16 cellular contexts compared by ENCODE assay signal in the genomic region with DNA sequence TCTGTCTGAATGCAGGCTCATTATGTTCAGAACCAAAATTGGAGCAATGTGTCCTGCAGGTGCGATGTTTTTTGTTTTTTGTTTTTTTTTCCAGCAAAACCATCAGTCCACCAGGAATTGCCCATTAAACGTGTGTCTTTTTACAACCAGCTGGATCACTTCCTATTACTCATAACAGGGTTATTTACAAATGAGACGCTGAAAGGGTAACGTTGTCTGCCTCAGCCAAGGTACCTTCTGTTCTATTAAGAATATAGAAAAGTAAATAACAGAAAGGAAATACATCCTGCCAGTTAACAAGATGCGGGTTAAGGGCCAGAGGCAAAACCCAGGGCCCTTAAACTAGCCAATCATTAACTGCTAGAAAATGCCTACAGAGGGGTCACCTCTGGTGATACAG.
DNase-seq lines count a peak whose midpoint lies in the region; TF ChIP-seq lines count a peak whose summit lies in the region.
"Had no signal": no experiment of that assay in that cellular context is flagged by ENCODE, and none has a peak within 500 bp of the region (broad histone marks: within the 10 kb centered on the region; RNA-seq: fewer than 3 reads in every experiment).

No MANE protein-coding gene starts in this region.

- H3K9me3 Mint-ChIP-seq in mesothelial cell of epicardium, result no peaks in the 10 kb centered on the region
- H3K9me3 Mint-ChIP-seq: activated naive CD8-positive, alpha-beta T cell treated with anti-CD3 and anti-CD28 coated beads, Interleukin-2, amount 10 ng/mL, durations not matched to agents 7 days and 5 days; natural killer cell had no signal

- no peaks in the 10 kb centered on the region for H3K36me3 Mint-ChIP-seq in mesothelial cell of epicardium
- H3K36me3 Mint-ChIP-seq: activated naive CD8-positive, alpha-beta T cell treated with anti-CD3 and anti-CD28 coated beads, Interleukin-2, amount 10 ng/mL, durations not matched to agents 7 days and 5 days; CD14-positive monocyte; natural killer cell had no signal

- no peaks in the 10 kb centered on the region for H3K4me1 Mint-ChIP-seq in mesothelial cell of epicardium
- H3K4me1 Mint-ChIP-seq: activated naive CD8-positive, alpha-beta T cell treated with anti-CD3 and anti-CD28 coated beads, Interleukin-2, amount 10 ng/mL, durations not matched to agents 7 days and 5 days; CD14-positive monocyte; natural killer cell had no signal

- no peaks in the 10 kb centered on the region for H3K36me3 ChIP-seq in right atrium auricular region
- H3K36me3 ChIP-seq: gastrocnemius medialis had no signal

- H3K27ac Mint-ChIP-seq in mesothelial cell of epicardium, result peak overlapping the region; percentile 26
- H3K27ac Mint-ChIP-seq: activated naive CD8-positive, alpha-beta T cell treated with anti-CD3 and anti-CD28 coated beads, Interleukin-2, amount 10 ng/mL, durations not matched to agents 7 days and 5 days; CD14-positive monocyte; natural killer cell had no signal

- DNase-seq in DMS53 (lab: John Stamatoyannopoulos, UW) (peak; percentile 69), NCI-H1092 treated with DMSO at 0.1 percent for 48 hours (lab: John Stamatoyannopoulos, UW) (peak; percentile 49), cardiac fibroblast (ENCODE audit: low read depth in 2 of 2) (peak; percentile 57 to 90), mesothelial cell of epicardium (ENCODE audit: low spot score in 2 of 2, unreplicated experiment in 2 of 2) (no peak), GM20000 (ENCODE audit: low spot score) (no peak), right atrium auricular region (ENCODE audit: low spot score) (no peak), cerebellar cortex (ENCODE audit: low spot score) (no peak)
- DNase-seq in activated CD4-positive, alpha-beta T cell treated with anti-CD3 and anti-CD28 coated beads, Interleukin-2, amount 50 U/mL, for 4 hours, result no peak
- DNase-seq: activated naive CD8-positive, alpha-beta T cell treated with anti-CD3 and anti-CD28 coated beads, Interleukin-2, amount 10 ng/mL, durations not matched to agents 7 days and 5 days; cortex of kidney; gastrocnemius medialis; kidney; natural killer cell; NCI-H187 had no signal

- no peaks in the 10 kb centered on the region for H3K27me3 ChIP-seq in right atrium auricular region
- H3K27me3 ChIP-seq: gastrocnemius medialis had no signal

- no peaks in the 10 kb centered on the region for H3K4me1 ChIP-seq in right atrium auricular region
- H3K4me1 ChIP-seq: gastrocnemius medialis had no signal

- H3K9me3 ChIP-seq in right atrium auricular region, result no peaks in the 10 kb centered on the region
- H3K9me3 ChIP-seq: gastrocnemius medialis had no signal

- no peak overlapping the region for H3K4me3 ChIP-seq in cardiac fibroblast (replicated peaks in 1 of 2; ENCODE audit: low read depth in 2 of 2, low read length in 2 of 2)
- no peak overlapping the region for H3K4me3 ChIP-seq in right atrium auricular region
- H3K4me3 ChIP-seq: gastrocnemius medialis, skin epidermis had no signal

- no peak overlapping the region for H3K4me3 Mint-ChIP-seq in mesothelial cell of epicardium
- H3K4me3 Mint-ChIP-seq: activated naive CD8-positive, alpha-beta T cell treated with anti-CD3 and anti-CD28 coated beads, Interleukin-2, amount 10 ng/mL, durations not matched to agents 7 days and 5 days; CD14-positive monocyte; natural killer cell had no signal

- H3K27ac ChIP-seq in right atrium auricular region, result no peak overlapping the region
- H3K27ac ChIP-seq: gastrocnemius medialis, skin epidermis had no signal

- peaks cover 3% of the 10 kb centered on the region for H3K27me3 Mint-ChIP-seq in mesothelial cell of epicardium (ENCODE audit: low read depth)
- H3K27me3 Mint-ChIP-seq: activated naive CD8-positive, alpha-beta T cell treated with anti-CD3 and anti-CD28 coated beads, Interleukin-2, amount 10 ng/mL, durations not matched to agents 7 days and 5 days had no signal

- no peak for TF ChIP-seq CTCF in cardiac fibroblast (IDR thresholded peaks at IDR 0.05; ENCODE audit: low read depth, low read length)
- no peak for TF ChIP-seq CTCF in mesothelial cell of epicardium (IDR thresholded peaks at IDR 0.05; ENCODE audit: unreplicated experiment)
- TF ChIP-seq CTCF in GM20000 (IDR thresholded peaks at IDR 0.05; ENCODE audit: extremely low read depth, missing control alignments), result no peak
- no peak for TF ChIP-seq CTCF in right atrium auricular region (IDR thresholded peaks at IDR 0.05)

Comparison
In these comparisons a context has a peak if more than half of its experiments do, and no peak if none do; other contexts are left out.
1. DNase-seq: peak in DMS53 (single experiment), NCI-H1092 treated with DMSO at 0.1 percent for 48 hours (single experiment) and cardiac fibroblast (2 of 2); none in mesothelial cell of epicardium (0 of 2), GM20000 (single experiment), right atrium auricular region (single experiment), activated CD4-positive, alpha-beta T cell treated with anti-CD3 and anti-CD28 coated beads, Interleukin-2, amount 50 U/mL, for 4 hours (0 of 2) and cerebellar cortex (single experiment).